ENCODE assay signal across 10 cellular contexts in the genomic region with DNA sequence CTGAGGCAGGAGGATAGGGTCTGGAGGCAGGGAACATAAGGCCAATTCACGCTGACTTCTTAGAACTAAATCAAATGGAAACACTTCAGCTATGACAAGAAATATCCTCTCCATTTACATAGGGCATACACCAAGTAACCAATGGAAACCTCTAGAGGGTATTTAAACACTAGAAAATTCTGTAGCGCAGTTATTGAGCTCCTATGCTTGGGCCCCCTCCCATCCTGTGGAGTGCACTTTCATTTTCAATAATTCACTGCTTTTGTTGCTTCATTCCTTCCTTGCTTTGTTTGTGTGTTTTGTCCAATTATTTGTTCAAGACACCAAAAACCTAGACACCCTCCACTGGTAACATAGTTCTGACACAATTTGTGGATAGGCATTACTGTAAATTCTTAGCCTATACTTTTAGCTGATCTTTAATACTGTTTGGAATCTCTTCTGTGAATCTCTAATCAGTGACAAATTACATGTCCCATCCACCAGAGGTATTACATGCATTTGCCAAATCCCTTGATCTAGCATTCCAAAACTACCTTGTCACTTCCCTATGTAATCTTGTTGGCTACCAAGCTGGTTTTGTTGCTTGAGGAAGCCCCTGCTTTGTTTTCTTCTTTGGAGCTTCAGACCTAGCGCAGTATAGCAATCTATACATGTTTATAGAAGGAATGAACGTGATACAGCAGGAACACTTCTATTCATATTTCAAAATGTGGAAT.
DNase-seq lines count a peak whose midpoint lies in the region; ATAC-seq lines count a peak whose summit lies in the region.
"Had no signal": no experiment of that assay in that cellular context is flagged by ENCODE, and none has a peak within 500 bp of the region (broad histone marks: within the 10 kb centered on the region; RNA-seq: fewer than 3 reads in every experiment).

No MANE protein-coding gene starts in this region.

- no peak overlapping the region for H2BK5ac ChIP-seq in neuronal stem cell (ENCODE audit: low read length)

- WGBS in neuronal stem cell (ENCODE audit: extremely low coverage in 2 of 2, insufficient read length in 2 of 2, insufficient replicate concordance in 1 of 2), 2 donors, result no CpG with 5 or more reads among the region's 4 CpGs

- H3K27ac ChIP-seq in ACC112 (ENCODE audit: low read depth, low read length), result no peak overlapping the region
- peak overlapping the region; percentile 41 for H3K27ac ChIP-seq in epithelial cell of prostate
- no peak overlapping the region for H3K27ac ChIP-seq in neuronal stem cell (replicated peaks; ENCODE audit: low read length)

- H3K23ac ChIP-seq in neuronal stem cell (ENCODE audit: low read depth, low read length, poor library complexity), result no peak overlapping the region

- no peak overlapping the region for H2BK120ac ChIP-seq in neuronal stem cell (ENCODE audit: low read depth, low read length)

- H2BK15ac ChIP-seq in neuronal stem cell (ENCODE audit: low read length), result no peak overlapping the region

- H3K4me1 ChIP-seq in ACC112 (ENCODE audit: control insufficient read depth, insufficient read depth, low read length, unreplicated experiment) (peaks cover 28% of the 10 kb centered on the region), neuronal stem cell (ENCODE audit: control insufficient read depth in 2 of 2, insufficient read depth in 1 of 2, low read depth in 1 of 2, low read length in 2 of 2) (peaks cover 0 to 17% of the 10 kb centered on the region in 2 donors)

- DNase-seq in LHCN-M2 (ENCODE audit: low read depth), result peak; percentile 39
- no peak for DNase-seq in epithelial cell of prostate (ENCODE audit: low read depth, low spot score)
- DNase-seq in neuronal stem cell (ENCODE audit: low spot score), result no peak
- DNase-seq in NCI-H748 treated with DMSO at 0.1 percent for 48 hours (lab: John Stamatoyannopoulos, UW), result no peak
- no peak for DNase-seq in NCI-H1092 treated with DMSO at 0.1 percent for 48 hours (lab: John Stamatoyannopoulos, UW)
- no peak for DNase-seq in NCI-H526 treated with DMSO at 0.1 percent for 48 hours (lab: John Stamatoyannopoulos, UW)
- DNase-seq: activated CD4-positive, CD25-positive, alpha-beta regulatory T cell treated with anti-CD3 and anti-CD28 coated beads, Interleukin-2, amount 50 U/mL, for 72 hours; stimulated activated CD4-positive, alpha-beta T cell treated with anti-CD3 and anti-CD28 coated beads, Interleukin-4, amount 100 ng/mL, for 1 hour had no signal

- no peak overlapping the region for H3K18ac ChIP-seq in neuronal stem cell (ENCODE audit: low read length)

- H3K4me3 ChIP-seq in ACC112 (ENCODE audit: low read depth, low read length), result peak overlapping the region; percentile 37; the same call in 1 of the 2 replicates
- no peak overlapping the region for H3K4me3 ChIP-seq in neuronal stem cell (ENCODE audit: low read length in 2 of 2)

- H2BK12ac ChIP-seq in neuronal stem cell (ENCODE audit: low read length), result no peak overlapping the region

- peak; percentile 38 for ATAC-seq in GM21367 (IDR thresholded peaks at IDR 0.05; ENCODE audit: unreplicated experiment)

- H2AFZ ChIP-seq in ACC112 (ENCODE audit: low read length, unreplicated experiment) (peak overlapping the region; percentile 24), neuronal stem cell (ENCODE audit: low read length) (no peak overlapping the region)

- H3K9ac ChIP-seq in neuronal stem cell (ENCODE audit: low read depth, low read length, poor library complexity), result no peak overlapping the region

- no peaks in the 10 kb centered on the region for H3K79me2 ChIP-seq in ACC112 (ENCODE audit: control insufficient read depth, insufficient read depth, low read length, unreplicated experiment)

- no peak overlapping the region for H3K14ac ChIP-seq in neuronal stem cell (ENCODE audit: low read length)

- H3K4me2 ChIP-seq in neuronal stem cell (ENCODE audit: insufficient read depth, low read length, poor library complexity, severe bottlenecking), result no peak overlapping the region

- H3K36me3 ChIP-seq in ACC112 (ENCODE audit: insufficient read depth, low read length), result no peaks in the 10 kb centered on the region
- H3K36me3 ChIP-seq in neuronal stem cell (replicated peaks in 1 of 2; ENCODE audit: control insufficient read depth in 2 of 2, insufficient read depth in 2 of 2, low read length in 2 of 2), result peaks cover 0 to 36% of the 10 kb centered on the region in 2 donors

- no peak overlapping the region for H4K91ac ChIP-seq in neuronal stem cell (ENCODE audit: low read depth, low read length, poor library complexity)

- H4K8ac ChIP-seq in neuronal stem cell (ENCODE audit: low read depth, low read length), result no peak overlapping the region

- H3K27me3 ChIP-seq in ACC112 (ENCODE audit: insufficient read depth, low read length) (no peaks in the 10 kb centered on the region), neuronal stem cell (ENCODE audit: control insufficient read depth in 3 of 3, insufficient read depth in 3 of 3, low read depth in 1 of 3, low read length in 3 of 3) (no peaks in the 10 kb centered on the region)

- H3K79me1 ChIP-seq in neuronal stem cell (ENCODE audit: low read depth, low read length), result no peaks in the 10 kb centered on the region

- H2AK5ac ChIP-seq in neuronal stem cell (ENCODE audit: low read depth, low read length), result no peak overlapping the region

- no peak overlapping the region for H3K4ac ChIP-seq in neuronal stem cell (ENCODE audit: low read length)

- peaks cover 0 to 5% of the 10 kb centered on the region in 2 donors for H3K9me3 ChIP-seq in neuronal stem cell (replicated peaks in 1 of 2; ENCODE audit: control insufficient read depth in 2 of 2, insufficient read depth in 1 of 2, low read depth in 1 of 2, low read length in 2 of 2)
